ENCODE assay signal across 1 cellular context in the genomic region with DNA sequence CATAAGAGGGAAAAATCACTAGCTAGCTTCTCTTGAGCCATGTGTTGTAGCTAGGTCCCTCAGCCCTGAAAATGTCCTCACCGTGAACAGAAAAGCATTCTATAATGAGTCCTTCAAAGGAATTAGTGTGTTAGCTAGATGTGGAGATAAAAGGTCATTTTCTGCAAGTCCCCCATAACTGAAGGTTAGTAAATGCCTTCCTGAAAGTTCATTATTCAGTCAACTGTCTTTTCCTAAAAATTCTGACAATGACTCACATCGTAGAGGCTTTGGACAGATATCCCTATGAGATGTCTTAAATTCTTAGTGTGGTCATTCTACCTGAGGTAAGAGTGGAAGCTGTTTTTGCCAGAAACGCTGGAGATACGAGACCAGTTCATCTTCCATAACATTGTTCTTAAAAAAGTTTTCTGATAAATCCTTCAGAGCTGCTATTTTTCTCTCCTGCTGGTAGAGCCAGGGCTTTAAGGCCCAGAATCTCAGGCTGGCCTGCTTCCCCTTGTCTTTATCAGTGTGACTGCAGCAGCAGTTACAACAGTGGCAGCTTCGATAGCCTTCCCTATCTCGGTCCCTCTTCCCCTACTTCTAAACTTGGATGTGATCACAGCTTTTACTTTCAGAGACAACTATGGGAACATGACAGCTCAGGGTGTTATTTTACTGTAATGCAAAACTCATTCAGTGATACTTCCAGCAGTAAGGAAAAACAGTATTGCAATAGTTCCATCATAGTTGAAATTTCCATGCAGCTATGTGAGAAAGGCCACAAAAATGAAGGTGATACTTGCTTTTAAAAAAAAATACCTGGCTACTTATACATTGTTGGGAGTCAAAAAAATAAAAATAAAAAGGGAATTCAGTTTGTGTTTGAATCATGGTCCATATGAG.
A peak's percentile ranks its signal among the peaks of the same experiment; 100 is the strongest.
TF ChIP-seq lines count a peak whose summit lies in the region.

No MANE protein-coding gene starts in this region.

TF ChIP-seq in K562, 482 proteins besides CTCF, POLR2A, EP300 and RAD21 (continued from another document and continues in another):
- TF ChIP-seq CREB3 (tag; conservative IDR thresholded peaks at IDR 0.05; ENCODE audit: low read depth): peak; percentile 71
- TF ChIP-seq ARID3B (CRISPR knock-in tag; IDR thresholded peaks at IDR 0.05; ENCODE audit: borderline replicate concordance): no peak
- TF ChIP-seq NFXL1 (CRISPR knock-in tag; IDR thresholded peaks at IDR 0.05): peak; percentile 53; the same call in 1 of the 2 replicates
- TF ChIP-seq TEAD2 (tag; IDR thresholded peaks at IDR 0.05): peak; percentile 39; the same call in 1 of the 2 replicates
- no peak for TF ChIP-seq SREBF1 (IDR thresholded peaks at IDR 0.05; ENCODE audit: borderline replicate concordance, low read depth, low read length)
- TF ChIP-seq HNRNPLL (IDR thresholded peaks at IDR 0.05; ENCODE audit: low read depth, low read length, poor library complexity, severe bottlenecking): no peak
- TF ChIP-seq, protein P1, sequence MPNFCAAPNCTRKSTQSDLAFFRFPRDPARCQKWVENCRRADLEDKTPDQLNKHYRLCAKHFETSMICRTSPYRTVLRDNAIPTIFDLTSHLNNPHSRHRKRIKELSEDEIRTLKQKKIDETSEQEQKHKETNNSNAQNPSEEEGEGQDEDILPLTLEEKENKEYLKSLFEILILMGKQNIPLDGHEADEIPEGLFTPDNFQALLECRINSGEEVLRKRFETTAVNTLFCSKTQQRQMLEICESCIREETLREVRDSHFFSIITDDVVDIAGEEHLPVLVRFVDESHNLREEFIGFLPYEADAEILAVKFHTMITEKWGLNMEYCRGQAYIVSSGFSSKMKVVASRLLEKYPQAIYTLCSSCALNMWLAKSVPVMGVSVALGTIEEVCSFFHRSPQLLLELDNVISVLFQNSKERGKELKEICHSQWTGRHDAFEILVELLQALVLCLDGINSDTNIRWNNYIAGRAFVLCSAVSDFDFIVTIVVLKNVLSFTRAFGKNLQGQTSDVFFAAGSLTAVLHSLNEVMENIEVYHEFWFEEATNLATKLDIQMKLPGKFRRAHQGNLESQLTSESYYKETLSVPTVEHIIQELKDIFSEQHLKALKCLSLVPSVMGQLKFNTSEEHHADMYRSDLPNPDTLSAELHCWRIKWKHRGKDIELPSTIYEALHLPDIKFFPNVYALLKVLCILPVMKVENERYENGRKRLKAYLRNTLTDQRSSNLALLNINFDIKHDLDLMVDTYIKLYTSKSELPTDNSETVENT (CRISPR knock-in tag; IDR thresholded peaks at IDR 0.05): 0 out of 2 replicates have a peak, but pooled peaks have one; percentile 74
- no peak for TF ChIP-seq PRPF4 (IDR thresholded peaks at IDR 0.05; ENCODE audit: insufficient read depth, low read depth, low read length, poor library complexity, severe bottlenecking)
- peak; percentile 98 for TF ChIP-seq LEF1 (IDR thresholded peaks at IDR 0.05)
- TF ChIP-seq, protein P2, sequence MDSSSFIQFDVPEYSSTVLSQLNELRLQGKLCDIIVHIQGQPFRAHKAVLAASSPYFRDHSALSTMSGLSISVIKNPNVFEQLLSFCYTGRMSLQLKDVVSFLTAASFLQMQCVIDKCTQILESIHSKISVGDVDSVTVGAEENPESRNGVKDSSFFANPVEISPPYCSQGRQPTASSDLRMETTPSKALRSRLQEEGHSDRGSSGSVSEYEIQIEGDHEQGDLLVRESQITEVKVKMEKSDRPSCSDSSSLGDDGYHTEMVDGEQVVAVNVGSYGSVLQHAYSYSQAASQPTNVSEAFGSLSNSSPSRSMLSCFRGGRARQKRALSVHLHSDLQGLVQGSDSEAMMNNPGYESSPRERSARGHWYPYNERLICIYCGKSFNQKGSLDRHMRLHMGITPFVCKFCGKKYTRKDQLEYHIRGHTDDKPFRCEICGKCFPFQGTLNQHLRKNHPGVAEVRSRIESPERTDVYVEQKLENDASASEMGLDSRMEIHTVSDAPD (CRISPR knock-in tag; IDR thresholded peaks at IDR 0.05): no peak
- TF ChIP-seq HEY1 (CRISPR knock-in tag; IDR thresholded peaks at IDR 0.05; ENCODE audit: borderline replicate concordance): no peak
- TF ChIP-seq PCBP1 (IDR thresholded peaks at IDR 0.05; ENCODE audit: low read depth, low read length, poor library complexity, severe bottlenecking): no peak
- TF ChIP-seq RBM39 (optimal IDR thresholded peaks at IDR 0.05; ENCODE audit: low read depth, low read length): peak; percentile 84
- TF ChIP-seq ZNF766 (CRISPR knock-in tag; conservative IDR thresholded peaks at IDR 0.05): peak; percentile 92
- peak; percentile 97 for TF ChIP-seq ZNF589 (CRISPR knock-in tag; IDR thresholded peaks at IDR 0.05; ENCODE audit: low read depth)
- no peak for TF ChIP-seq ZNF282 (CRISPR knock-in tag; IDR thresholded peaks at IDR 0.05)
- peak; percentile 71; the same call in 1 of the 2 replicates for TF ChIP-seq ZC3H8 (IDR thresholded peaks at IDR 0.05)
- TF ChIP-seq PCBP2 (IDR thresholded peaks at IDR 0.05; ENCODE audit: low read depth, low read length, poor library complexity, severe bottlenecking): no peak
- no peak for TF ChIP-seq HNRNPL (IDR thresholded peaks at IDR 0.05; ENCODE audit: low read depth, low read length)
- no peak for TF ChIP-seq BDP1 (IDR thresholded peaks at IDR 0.05; ENCODE audit: insufficient read depth, insufficient read length)
- peak; percentile 85 for TF ChIP-seq ZKSCAN1 (IDR thresholded peaks at IDR 0.05; ENCODE audit: low read depth, low read length)
- TF ChIP-seq NCOA2 (IDR thresholded peaks at IDR 0.05; ENCODE audit: partially characterized antibody in 2 of 2): peak; percentile 90 to 92
- TF ChIP-seq RFX1 (IDR thresholded peaks at IDR 0.05): no peak; the same call in 1 of the 2 replicates
- no peak for TF ChIP-seq ZNF217 (CRISPR knock-in tag; IDR thresholded peaks at IDR 0.05)
- 0 out of 2 replicates have a peak, but pooled peaks have one; percentile 55 for TF ChIP-seq ILK (tag; IDR thresholded peaks at IDR 0.05; ENCODE audit: borderline replicate concordance, low read depth)
- no peak for TF ChIP-seq FOS (IDR thresholded peaks at IDR 0.05; ENCODE audit: extremely low read depth, insufficient read length)
- no peak for TF ChIP-seq ZNF830 (CRISPR knock-in tag; IDR thresholded peaks at IDR 0.05)
- peak; percentile 94 to 99 for TF ChIP-seq ARNT (IDR thresholded peaks at IDR 0.05)
- TF ChIP-seq, protein P3, sequence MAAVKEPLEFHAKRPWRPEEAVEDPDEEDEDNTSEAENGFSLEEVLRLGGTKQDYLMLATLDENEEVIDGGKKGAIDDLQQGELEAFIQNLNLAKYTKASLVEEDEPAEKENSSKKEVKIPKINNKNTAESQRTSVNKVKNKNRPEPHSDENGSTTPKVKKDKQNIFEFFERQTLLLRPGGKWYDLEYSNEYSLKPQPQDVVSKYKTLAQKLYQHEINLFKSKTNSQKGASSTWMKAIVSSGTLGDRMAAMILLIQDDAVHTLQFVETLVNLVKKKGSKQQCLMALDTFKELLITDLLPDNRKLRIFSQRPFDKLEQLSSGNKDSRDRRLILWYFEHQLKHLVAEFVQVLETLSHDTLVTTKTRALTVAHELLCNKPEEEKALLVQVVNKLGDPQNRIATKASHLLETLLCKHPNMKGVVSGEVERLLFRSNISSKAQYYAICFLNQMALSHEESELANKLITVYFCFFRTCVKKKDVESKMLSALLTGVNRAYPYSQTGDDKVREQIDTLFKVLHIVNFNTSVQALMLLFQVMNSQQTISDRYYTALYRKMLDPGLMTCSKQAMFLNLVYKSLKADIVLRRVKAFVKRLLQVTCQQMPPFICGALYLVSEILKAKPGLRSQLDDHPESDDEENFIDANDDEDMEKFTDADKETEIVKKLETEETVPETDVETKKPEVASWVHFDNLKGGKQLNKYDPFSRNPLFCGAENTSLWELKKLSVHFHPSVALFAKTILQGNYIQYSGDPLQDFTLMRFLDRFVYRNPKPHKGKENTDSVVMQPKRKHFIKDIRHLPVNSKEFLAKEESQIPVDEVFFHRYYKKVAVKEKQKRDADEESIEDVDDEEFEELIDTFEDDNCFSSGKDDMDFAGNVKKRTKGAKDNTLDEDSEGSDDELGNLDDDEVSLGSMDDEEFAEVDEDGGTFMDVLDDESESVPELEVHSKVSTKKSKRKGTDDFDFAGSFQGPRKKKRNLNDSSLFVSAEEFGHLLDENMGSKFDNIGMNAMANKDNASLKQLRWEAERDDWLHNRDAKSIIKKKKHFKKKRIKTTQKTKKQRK (IDR thresholded peaks at IDR 0.05; ENCODE audit: borderline replicate concordance, low read depth, low read length): no peak
- no peak for TF ChIP-seq RBM22 (IDR thresholded peaks at IDR 0.05; ENCODE audit: low read depth, low read length, poor library complexity, severe bottlenecking)
- TF ChIP-seq EGR1 (conservative IDR thresholded peaks at IDR 0.05): no peak
- no peak; the same call in 1 of the 2 replicates for TF ChIP-seq ZNF263 (CRISPR knock-in tag; IDR thresholded peaks at IDR 0.05; ENCODE audit: borderline replicate concordance)
- no peak for TF ChIP-seq FUS (optimal IDR thresholded peaks at IDR 0.05; ENCODE audit: low read depth, low read length)
- peak; percentile 92 for TF ChIP-seq MYNN (IDR thresholded peaks at IDR 0.05)
- TF ChIP-seq MYNN (CRISPR knock-in tag; IDR thresholded peaks at IDR 0.05): no peak
- TF ChIP-seq NR2F6 (CRISPR knock-in tag; IDR thresholded peaks at IDR 0.05): 0 out of 2 replicates have a peak, but pooled peaks have one; percentile 15
- TF ChIP-seq ZNF165 (CRISPR knock-in tag; IDR thresholded peaks at IDR 0.05; ENCODE audit: borderline replicate concordance): peak; percentile 75; the same call in 1 of the 2 replicates
- TF ChIP-seq MTA2 (IDR thresholded peaks at IDR 0.05; ENCODE audit: low read depth): peak; percentile 98
- peak; percentile 97 for TF ChIP-seq SMAD1 (IDR thresholded peaks at IDR 0.05; ENCODE audit: low read depth, low read length, partially characterized antibody)
- TF ChIP-seq ZNF717 (CRISPR knock-in tag; IDR thresholded peaks at IDR 0.05): 0 out of 2 replicates have a peak, but pooled peaks have one; percentile 64
- TF ChIP-seq HMBOX1 (IDR thresholded peaks at IDR 0.05): peak; percentile 92
- peak; percentile 90; the same call in 1 of the 2 replicates for TF ChIP-seq ZNF197 (CRISPR knock-in tag; IDR thresholded peaks at IDR 0.05; ENCODE audit: low read depth)
- TF ChIP-seq SP2 (IDR thresholded peaks at IDR 0.05; ENCODE audit: extremely low read depth, low read depth, low read length, poor library complexity, severe bottlenecking): no peak
- no peak for TF ChIP-seq SAFB2 (IDR thresholded peaks at IDR 0.05; ENCODE audit: borderline replicate concordance, low read depth, low read length, severe bottlenecking)
- peak; percentile 85 for TF ChIP-seq CTBP1 (IDR thresholded peaks at IDR 0.05; ENCODE audit: borderline replicate concordance)
- TF ChIP-seq, protein P4, sequence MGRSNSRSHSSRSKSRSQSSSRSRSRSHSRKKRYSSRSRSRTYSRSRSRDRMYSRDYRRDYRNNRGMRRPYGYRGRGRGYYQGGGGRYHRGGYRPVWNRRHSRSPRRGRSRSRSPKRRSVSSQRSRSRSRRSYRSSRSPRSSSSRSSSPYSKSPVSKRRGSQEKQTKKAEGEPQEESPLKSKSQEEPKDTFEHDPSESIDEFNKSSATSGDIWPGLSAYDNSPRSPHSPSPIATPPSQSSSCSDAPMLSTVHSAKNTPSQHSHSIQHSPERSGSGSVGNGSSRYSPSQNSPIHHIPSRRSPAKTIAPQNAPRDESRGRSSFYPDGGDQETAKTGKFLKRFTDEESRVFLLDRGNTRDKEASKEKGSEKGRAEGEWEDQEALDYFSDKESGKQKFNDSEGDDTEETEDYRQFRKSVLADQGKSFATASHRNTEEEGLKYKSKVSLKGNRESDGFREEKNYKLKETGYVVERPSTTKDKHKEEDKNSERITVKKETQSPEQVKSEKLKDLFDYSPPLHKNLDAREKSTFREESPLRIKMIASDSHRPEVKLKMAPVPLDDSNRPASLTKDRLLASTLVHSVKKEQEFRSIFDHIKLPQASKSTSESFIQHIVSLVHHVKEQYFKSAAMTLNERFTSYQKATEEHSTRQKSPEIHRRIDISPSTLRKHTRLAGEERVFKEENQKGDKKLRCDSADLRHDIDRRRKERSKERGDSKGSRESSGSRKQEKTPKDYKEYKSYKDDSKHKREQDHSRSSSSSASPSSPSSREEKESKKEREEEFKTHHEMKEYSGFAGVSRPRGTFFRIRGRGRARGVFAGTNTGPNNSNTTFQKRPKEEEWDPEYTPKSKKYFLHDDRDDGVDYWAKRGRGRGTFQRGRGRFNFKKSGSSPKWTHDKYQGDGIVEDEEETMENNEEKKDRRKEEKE (IDR thresholded peaks at IDR 0.05; ENCODE audit: borderline replicate concordance in 1 of 2, control insufficient read depth in 1 of 2, low read depth in 2 of 2, low read length in 1 of 2): peak; percentile 23 to 93; a peak in 3 of 4 replicates
- TF ChIP-seq NR2C1 (IDR thresholded peaks at IDR 0.05): peak; percentile 78
- peak; percentile 74 for TF ChIP-seq NR2C1 (tag; IDR thresholded peaks at IDR 0.05)
- no peak for TF ChIP-seq PURB (CRISPR knock-in tag; IDR thresholded peaks at IDR 0.05; ENCODE audit: low read depth)
- TF ChIP-seq NELFE (IDR thresholded peaks at IDR 0.05; ENCODE audit: insufficient read depth, insufficient read length): no peak
- 0 out of 2 replicates have a peak, but pooled peaks have one; percentile 38 for TF ChIP-seq OTX1 (CRISPR knock-in tag; IDR thresholded peaks at IDR 0.05)
